In genomic region chr17:14360851-14361250, GRCh38 we compare ENCODE assay signal across 22 cellular contexts.
"Had no signal": no experiment of that assay in that cellular context is flagged by ENCODE, and none has a peak within 500 bp of the region (broad histone marks: within the 10 kb centered on the region; RNA-seq: fewer than 3 reads in every experiment).

No MANE protein-coding gene starts in this region.

- DNase-seq: activated CD4-positive, alpha-beta memory T cell treated with anti-CD3 and anti-CD28 coated beads for 36 hours; activated CD4-positive, alpha-beta T cell treated with anti-CD3 and anti-CD28 coated beads for 4 hours; activated CD4-positive, CD25-positive, alpha-beta regulatory T cell; activated naive CD4-positive, alpha-beta T cell treated with Interleukin-2 at 50 U/mL for 16 hours; activated naive CD8-positive, alpha-beta T cell treated with anti-CD3 and anti-CD28 coated beads for 36 hours; activated T-cell treated with anti-CD3 and anti-CD28 coated beads, Interleukin-2, amount 50 U/mL, for 48 hours; amniotic stem cell; cortex of kidney; erythroblast; foreskin fibroblast; left colon; mesendoderm; naive thymus-derived CD4-positive, alpha-beta T cell; stimulated activated CD4-positive, alpha-beta T cell treated with anti-CD3 and anti-CD28 coated beads, Interleukin-2, amount 100 ng/mL, for 48 hours; stimulated activated CD8-positive, alpha-beta memory T cell treated with anti-CD3 and anti-CD28 coated beads, Interleukin-4, amount 100 ng/mL, for 48 hours; stimulated activated naive CD4-positive, alpha-beta T cell treated with Interleukin-2 at 50 U/mL for 16 hours; T-helper 9 cell had no signal

- H3K4me1 ChIP-seq: breast epithelium, vagina had no signal

- H3K4me3 Mint-ChIP-seq: activated CD4-positive, alpha-beta memory T cell treated with anti-CD3 and anti-CD28 coated beads for 36 hours; activated naive CD8-positive, alpha-beta T cell treated with anti-CD3 and anti-CD28 coated beads for 36 hours; naive thymus-derived CD4-positive, alpha-beta T cell; type B pancreatic cell had no signal

- H3K9me3 Mint-ChIP-seq: activated CD4-positive, alpha-beta memory T cell treated with anti-CD3 and anti-CD28 coated beads for 36 hours; activated naive CD8-positive, alpha-beta T cell treated with anti-CD3 and anti-CD28 coated beads for 36 hours; naive thymus-derived CD4-positive, alpha-beta T cell; type B pancreatic cell had no signal

- H3K4me3 ChIP-seq: breast epithelium, thoracic aorta, vagina had no signal

- H3K27ac ChIP-seq: breast epithelium, thoracic aorta, vagina had no signal

- FAIRE-seq: keratinocyte had no signal

- H3K36me3 ChIP-seq: breast epithelium, thoracic aorta, vagina had no signal

- H3K27me3 Mint-ChIP-seq: activated CD4-positive, alpha-beta memory T cell treated with anti-CD3 and anti-CD28 coated beads for 36 hours; activated naive CD8-positive, alpha-beta T cell treated with anti-CD3 and anti-CD28 coated beads for 36 hours; naive thymus-derived CD4-positive, alpha-beta T cell had no signal

- H3K36me3 Mint-ChIP-seq: activated CD4-positive, alpha-beta memory T cell treated with anti-CD3 and anti-CD28 coated beads for 36 hours; activated naive CD8-positive, alpha-beta T cell treated with anti-CD3 and anti-CD28 coated beads for 36 hours; naive thymus-derived CD4-positive, alpha-beta T cell; type B pancreatic cell had no signal

- H3K27me3 ChIP-seq: breast epithelium, vagina had no signal

- H3K9me3 ChIP-seq: breast epithelium, thoracic aorta, vagina had no signal

- ATAC-seq: left colon; naive thymus-derived CD4-positive, alpha-beta T cell had no signal

- H3K27ac Mint-ChIP-seq: activated CD4-positive, alpha-beta memory T cell treated with anti-CD3 and anti-CD28 coated beads for 36 hours; activated naive CD8-positive, alpha-beta T cell treated with anti-CD3 and anti-CD28 coated beads for 36 hours; type B pancreatic cell had no signal
